ENCODE assay signal across 25 cellular contexts in genomic region chr18:67421666-67422065, GRCh38.
"Had no signal": no experiment of that assay in that cellular context is flagged by ENCODE, and none has a peak within 500 bp of the region (broad histone marks: within the 10 kb centered on the region; RNA-seq: fewer than 3 reads in every experiment).

No MANE protein-coding gene starts in this region.

- H3K27ac Mint-ChIP-seq: activated CD4-positive, alpha-beta memory T cell treated with anti-CD3 and anti-CD28 coated beads for 36 hours; activated CD4-positive, alpha-beta T cell treated with anti-CD3 and anti-CD28 coated beads for 36 hours; activated naive CD8-positive, alpha-beta T cell; brain; mesothelial cell of epicardium; natural killer cell treated with Interleukin-12 subunit alpha and Interleukin-12 subunit beta and Interleukin-15 and Interleukin-18, amount 100 ng/mL, for 72 hours; stimulated activated memory B cell treated with anti-CD40 and anti-IgM and Interleukin-4, amounts not matched to agents 10 μg/mL and 1 μg/mL and 100 μg/mL, for 72 hours; T-helper 2 cell treated with Interferon-gamma antibody and Interleukin-4, amounts not matched to agents 5 μg/mL and 100 μg/mL, for 36 hours had no signal

- H3K36me3 ChIP-seq: neutrophil, pancreas, right lobe of liver, spleen, thyroid gland had no signal

- H3K4me3 Mint-ChIP-seq: activated CD4-positive, alpha-beta memory T cell treated with anti-CD3 and anti-CD28 coated beads for 36 hours; activated CD4-positive, alpha-beta T cell treated with anti-CD3 and anti-CD28 coated beads for 36 hours; activated naive CD8-positive, alpha-beta T cell; brain; central memory CD8-positive, alpha-beta T cell; mesothelial cell of epicardium; natural killer cell treated with Interleukin-12 subunit alpha and Interleukin-12 subunit beta and Interleukin-15 and Interleukin-18, amount 100 ng/mL, for 72 hours; stimulated activated memory B cell treated with anti-CD40 and anti-IgM and Interleukin-4, amounts not matched to agents 10 μg/mL and 1 μg/mL and 100 μg/mL, for 72 hours; T-helper 2 cell treated with Interferon-gamma antibody and Interleukin-4, amounts not matched to agents 5 μg/mL and 100 μg/mL, for 36 hours had no signal

- DNase-seq: activated CD4-positive, alpha-beta memory T cell treated with anti-CD3 and anti-CD28 coated beads for 36 hours; activated CD4-positive, alpha-beta T cell treated with anti-CD3 and anti-CD28 coated beads for 36 hours; activated T-cell treated with anti-CD3 and anti-CD28 coated beads for 4 hours; amygdala; foreskin fibroblast; glutamatergic neuron; hypothalamus; pancreas; right lobe of liver; spleen; stimulated activated CD4-positive, alpha-beta T cell treated with anti-CD3 and anti-CD28 coated beads, Interleukin-4, amount 100 ng/mL, for 4 hours; thyroid gland had no signal

- H3K27me3 ChIP-seq: neutrophil, pancreas, right lobe of liver, spleen, thyroid gland had no signal

- H3K9me3 Mint-ChIP-seq: activated CD4-positive, alpha-beta memory T cell treated with anti-CD3 and anti-CD28 coated beads for 36 hours; brain; central memory CD8-positive, alpha-beta T cell; mesothelial cell of epicardium; natural killer cell treated with Interleukin-12 subunit alpha and Interleukin-12 subunit beta and Interleukin-15 and Interleukin-18, amount 100 ng/mL, for 72 hours; stimulated activated memory B cell treated with anti-CD40 and anti-IgM and Interleukin-4, amounts not matched to agents 10 μg/mL and 1 μg/mL and 100 μg/mL, for 72 hours; T-helper 2 cell treated with Interferon-gamma antibody and Interleukin-4, amounts not matched to agents 5 μg/mL and 100 μg/mL, for 36 hours had no signal

- H3K36me3 Mint-ChIP-seq: activated CD4-positive, alpha-beta memory T cell treated with anti-CD3 and anti-CD28 coated beads for 36 hours; activated naive CD8-positive, alpha-beta T cell; brain; mesothelial cell of epicardium; natural killer cell treated with Interleukin-12 subunit alpha and Interleukin-12 subunit beta and Interleukin-15 and Interleukin-18, amount 100 ng/mL, for 72 hours; stimulated activated memory B cell treated with anti-CD40 and anti-IgM and Interleukin-4, amounts not matched to agents 10 μg/mL and 1 μg/mL and 100 μg/mL, for 72 hours had no signal

- H3K27ac ChIP-seq: coronary artery, neutrophil, pancreas, right lobe of liver, spleen, thyroid gland had no signal

- FAIRE-seq: keratinocyte, pancreas, TTC549 had no signal

- H3K4me1 Mint-ChIP-seq: brain; central memory CD8-positive, alpha-beta T cell; mesothelial cell of epicardium; stimulated activated memory B cell treated with anti-CD40 and anti-IgM and Interleukin-4, amounts not matched to agents 10 μg/mL and 1 μg/mL and 100 μg/mL, for 72 hours had no signal

- H3K4me1 ChIP-seq: pancreas, right lobe of liver, thyroid gland had no signal

- ATAC-seq: activated CD4-positive, alpha-beta T cell treated with anti-CD3 and anti-CD28 coated beads for 36 hours; left lobe of liver; natural killer cell treated with Interleukin-12 subunit alpha and Interleukin-12 subunit beta and Interleukin-15 and Interleukin-18, amount 100 ng/mL, for 72 hours; pancreas; right lobe of liver; stimulated activated memory B cell treated with anti-CD40 and anti-IgM and Interleukin-4, amounts not matched to agents 10 μg/mL and 1 μg/mL and 100 μg/mL, for 72 hours had no signal

- H3K9me3 ChIP-seq: neutrophil, pancreas, right lobe of liver, spleen, thyroid gland had no signal

- H3K4me3 ChIP-seq: coronary artery, lung, pancreas, right lobe of liver, spleen, thyroid gland had no signal

- H3K27me3 Mint-ChIP-seq: activated CD4-positive, alpha-beta memory T cell treated with anti-CD3 and anti-CD28 coated beads for 36 hours; activated naive CD8-positive, alpha-beta T cell; central memory CD8-positive, alpha-beta T cell; natural killer cell treated with Interleukin-12 subunit alpha and Interleukin-12 subunit beta and Interleukin-15 and Interleukin-18, amount 100 ng/mL, for 72 hours; stimulated activated memory B cell treated with anti-CD40 and anti-IgM and Interleukin-4, amounts not matched to agents 10 μg/mL and 1 μg/mL and 100 μg/mL, for 72 hours had no signal
